ENCODE assay signal across 15 cellular contexts in genomic region chr4:111546881-111547280, GRCh38.
"Had no signal": no experiment of that assay in that cellular context is flagged by ENCODE, and none has a peak within 500 bp of the region (broad histone marks: within the 10 kb centered on the region; RNA-seq: fewer than 3 reads in every experiment).

No MANE protein-coding gene starts in this region.

- H3K27ac ChIP-seq: hepatocyte, parathyroid adenoma, stomach, thoracic aorta had no signal

- DNase-seq: activated CD4-positive, alpha-beta T cell treated with anti-CD3 and anti-CD28 coated beads, Interleukin-2, amount 50 U/mL, for 1 hour; activated CD4-positive, CD25-positive, alpha-beta regulatory T cell; activated naive CD4-positive, alpha-beta T cell treated with anti-CD3 and anti-CD28 coated beads, Interleukin-2, amount 10 ng/mL, durations not matched to agents 7 days and 5 days; cortex of kidney; effector CD8-positive, alpha-beta T cell; kidney; stimulated activated CD4-positive, alpha-beta T cell treated with anti-CD3 and anti-CD28 coated beads, Interleukin-4, amount 100 ng/mL, for 4 hours; stomach had no signal

- H3K27ac Mint-ChIP-seq: activated naive CD4-positive, alpha-beta T cell treated with anti-CD3 and anti-CD28 coated beads, Interleukin-2, amount 10 ng/mL, durations not matched to agents 7 days and 5 days; activated T-helper 2 cell treated with anti-CD3 and anti-CD28 coated beads, Interferon-gamma antibody, Interleukin-2, Interleukin-4, amounts not matched to agents 10 μg/mL and 5 μg/mL and 100 μg/mL, durations not matched to agents 14 hours and 24 hours and 36 hours had no signal

- H3K79me2 ChIP-seq: hepatocyte, parathyroid adenoma had no signal

- H3K9ac ChIP-seq: parathyroid adenoma had no signal

- H3K4me2 ChIP-seq: hepatocyte had no signal

- H3K9me3 ChIP-seq: stomach, thoracic aorta had no signal

- H3K4me1 Mint-ChIP-seq: activated naive CD4-positive, alpha-beta T cell treated with anti-CD3 and anti-CD28 coated beads, Interleukin-2, amount 10 ng/mL, durations not matched to agents 7 days and 5 days; central memory CD8-positive, alpha-beta T cell; neural crest cell had no signal

- H3K4me3 ChIP-seq: hepatocyte, stomach, thoracic aorta had no signal

- H3K36me3 ChIP-seq: stomach, thoracic aorta had no signal

- H3K36me3 Mint-ChIP-seq: activated naive CD4-positive, alpha-beta T cell treated with anti-CD3 and anti-CD28 coated beads, Interleukin-2, amount 10 ng/mL, durations not matched to agents 7 days and 5 days had no signal

- FAIRE-seq: kidney, TTC549 had no signal

- H3K27me3 ChIP-seq: hepatocyte, stomach had no signal

- H3K4me1 ChIP-seq: parathyroid adenoma, stomach had no signal

- H2AFZ ChIP-seq: hepatocyte, parathyroid adenoma had no signal

- H3K27me3 Mint-ChIP-seq: activated naive CD4-positive, alpha-beta T cell treated with anti-CD3 and anti-CD28 coated beads, Interleukin-2, amount 10 ng/mL, durations not matched to agents 7 days and 5 days; central memory CD8-positive, alpha-beta T cell had no signal

- H3K4me3 Mint-ChIP-seq: activated naive CD4-positive, alpha-beta T cell treated with anti-CD3 and anti-CD28 coated beads, Interleukin-2, amount 10 ng/mL, durations not matched to agents 7 days and 5 days; central memory CD8-positive, alpha-beta T cell; neural crest cell had no signal

- H3K9me3 Mint-ChIP-seq: activated T-helper 2 cell treated with anti-CD3 and anti-CD28 coated beads, Interferon-gamma antibody, Interleukin-2, Interleukin-4, amounts not matched to agents 10 μg/mL and 5 μg/mL and 100 μg/mL, durations not matched to agents 14 hours and 24 hours and 36 hours; neural crest cell had no signal
